Comparison of ENCODE assay signal across 17 cellular contexts in genomic region chr12:32230607-32230982, GRCh38.
DNase-seq lines count a peak whose midpoint lies in the region; ATAC-seq, FAIRE-seq and TF ChIP-seq lines count a peak whose summit lies in the region.
"Had no signal": no experiment of that assay in that cellular context is flagged by ENCODE, and none has a peak within 500 bp of the region (broad histone marks: within the 10 kb centered on the region; RNA-seq: fewer than 3 reads in every experiment).

No MANE protein-coding gene starts in this region.

- H3K4me3 Mint-ChIP-seq in type B pancreatic cell, result no peak overlapping the region
- H3K4me3 Mint-ChIP-seq: naive thymus-derived CD8-positive, alpha-beta T cell had no signal

- TF ChIP-seq POLR2A in GM12878 (IDR thresholded peaks at IDR 0.05; ENCODE audit: low read depth, low read length), result no peak

- H3K27me3 Mint-ChIP-seq in type B pancreatic cell, result no peaks in the 10 kb centered on the region
- H3K27me3 Mint-ChIP-seq: naive thymus-derived CD8-positive, alpha-beta T cell had no signal

- no peak for TF ChIP-seq RAD21 in GM12878 (IDR thresholded peaks at IDR 0.05; ENCODE audit: insufficient read depth, low read depth, low read length)

- no peak overlapping the region for H3K27ac Mint-ChIP-seq in type B pancreatic cell
- H3K27ac Mint-ChIP-seq: naive thymus-derived CD8-positive, alpha-beta T cell had no signal

- no peaks in the 10 kb centered on the region for H3K4me1 ChIP-seq in HEK293 (ENCODE audit: control insufficient read depth, insufficient read depth, low read length)
- no peaks in the 10 kb centered on the region for H3K4me1 ChIP-seq in GM12878 (ENCODE audit: control insufficient read depth, insufficient read depth, low read length)
- H3K4me1 ChIP-seq: psoas muscle had no signal

- no peak for TF ChIP-seq EP300 in GM12878 (IDR thresholded peaks at IDR 0.05; ENCODE audit: borderline replicate concordance in 1 of 2, control insufficient read depth in 1 of 2, low read depth in 2 of 2, low read length in 2 of 2)

- no peaks in the 10 kb centered on the region for H3K79me2 ChIP-seq in GM12878 (ENCODE audit: control insufficient read depth, insufficient read depth, low read length)

- WGBS in GM12878 (ENCODE audit: insufficient coverage, insufficient replicate concordance, low lambda C conversion rate, missing lambda C conversion rate), result 63% methylated on average over 4 of the region's 4 CpGs

- POLR2A ChIA-PET in HEK293 (lab: Yijun Ruan, JAX), result no interaction called here
- POLR2A ChIA-PET in GM12878 (lab: Charles Lee), result no interaction called here

- peaks cover 10% of the 10 kb centered on the region for H3K36me3 Mint-ChIP-seq in type B pancreatic cell

- H3K9ac ChIP-seq in GM12878 (ENCODE audit: control insufficient read depth, insufficient read depth, low read length), result no peak overlapping the region

- H4K20me1 ChIP-seq in GM12878 (ENCODE audit: control insufficient read depth, insufficient read depth), result no peaks in the 10 kb centered on the region

- peak; percentile 33; the same call in 1 of the 3 replicates for ATAC-seq in GM12878
- no peak for ATAC-seq in HG02610 (IDR thresholded peaks at IDR 0.05; ENCODE audit: unreplicated experiment)
- ATAC-seq: naive thymus-derived CD8-positive, alpha-beta T cell; psoas muscle had no signal

- no peaks in the 10 kb centered on the region for H3K4me1 Mint-ChIP-seq in type B pancreatic cell (ENCODE audit: unreplicated experiment)
- H3K4me1 Mint-ChIP-seq: naive thymus-derived CD8-positive, alpha-beta T cell had no signal

- BruUV-seq in GM12878 (replicated peaks; lab: Mats Ljungman, UMichigan), result no TSS peak

- SMC1A ChIA-PET in GM12878 (lab: Charles Lee; ENCODE audit: uncharacterized antibody, unreplicated experiment), result interaction anchor here (0.6 to 0.8 kb wide), 2 partner anchors 12 to 1310 kb away, joined by 3 read pairs; no protein-coding TSS in a partner anchor

- no peak overlapping the region for H3K4me2 ChIP-seq in GM12878 (ENCODE audit: control insufficient read depth, insufficient read depth)
- H3K4me2 ChIP-seq: PC-9 had no signal

- H3K9me3 Mint-ChIP-seq in type B pancreatic cell, result no peaks in the 10 kb centered on the region
- H3K9me3 Mint-ChIP-seq: naive thymus-derived CD8-positive, alpha-beta T cell had no signal

- CTCF ChIA-PET in HEK293 (lab: Yijun Ruan, JAX), result no interaction called here
- CTCF ChIA-PET in GM12878 (lab: Yijun Ruan, JAX), result no interaction called here

- no peaks in the 10 kb centered on the region for H3K27me3 ChIP-seq in GM12878 (replicated peaks in 1 of 2; ENCODE audit: control insufficient read depth in 2 of 2, insufficient read depth in 2 of 2, low read length in 1 of 2)

- RAD21 ChIA-PET in GM12878 (lab: Charles Lee; ENCODE audit: unreplicated experiment), result no interaction called here

- FAIRE-seq in GM18507 (lab: Jason Lieb, UNC) (peak; percentile 73), GM12878 (lab: Jason Lieb, UNC) (no peak)
- FAIRE-seq: GM19239 had no signal

- no peak overlapping the region for H3K27ac ChIP-seq in HEK293 (ENCODE audit: extremely low read depth, low read depth, low read length)
- H3K27ac ChIP-seq in GM12878 (ENCODE audit: control insufficient read depth, insufficient read depth), result no peak overlapping the region
- H3K27ac ChIP-seq: PC-9, psoas muscle had no signal

- no peak overlapping the region for H2AFZ ChIP-seq in GM12878 (ENCODE audit: control insufficient read depth, low read depth, low read length)
- H2AFZ ChIP-seq: PC-9 had no signal

- intact Hi-C loops in GM12878 (cut with micrococcal nuclease; ENCODE audit: unreplicated experiment), result no loop called here

- in situ Hi-C loops in GM12878 (cut with MboI), result no loop called here
- in situ Hi-C loops in ACHN (cut with HindIII; ENCODE audit: low pct_ligation_motif_present, low pct_unique_long_range_greater_than_20kb, low sequenced_read_pairs), result no loop called here

- DNase-seq in GM18507 (ENCODE audit: extremely low spot score, insufficient read length, low read depth), result no peak
- peak; percentile 64 for DNase-seq in NCI-H187 treated with DMSO at 0.1 percent for 48 hours (lab: John Stamatoyannopoulos, UW)
- no peak for DNase-seq in GM12878 (ENCODE audit: low read depth, low spot score)
- no peak for DNase-seq in stimulated activated CD4-positive, alpha-beta T cell treated with anti-CD3 and anti-CD28 coated beads, Interleukin-4, amount 100 ng/mL, for 4 hours
- DNase-seq in type B pancreatic cell (ENCODE audit: extremely low spot score, unreplicated experiment), result no peak
- no peak for DNase-seq in ACHN
- DNase-seq: activated naive CD4-positive, alpha-beta T cell treated with Interleukin-2 at 50 U/mL for 16 hours; effector CD4-positive, alpha-beta T cell; GOT3; naive thymus-derived CD8-positive, alpha-beta T cell; NCI-H2081 treated with DMSO at 0.1 percent for 48 hours; PC-9; psoas muscle; SW 1271 had no signal

- TF ChIP-seq CTCF in HEK293 (tag by site-specific recombination; IDR thresholded peaks at IDR 0.05), result no peak
- TF ChIP-seq CTCF in GM12878 (IDR thresholded peaks at IDR 0.05 in 2 of 3, conservative IDR thresholded peaks at IDR 0.05 in 1 of 3; ENCODE audit: control insufficient read depth in 2 of 3, extremely low read depth in 1 of 3, insufficient read depth in 1 of 3, low read depth in 3 of 3, low read length in 3 of 3), result no peak
- TF ChIP-seq CTCF in type B pancreatic cell (conservative IDR thresholded peaks at IDR 0.05), result no peak

- H3K4me3 ChIP-seq in HEK293 (ENCODE audit: low read depth, low read length) (no peak overlapping the region), GM12878 (no peak overlapping the region)
- H3K4me3 ChIP-seq: PC-9, psoas muscle had no signal

- peaks cover 0 to 9% of the 10 kb centered on the region in 2 experiments; a peak in 1 of 3 replicates for H3K36me3 ChIP-seq in HEK293 (ENCODE audit: control insufficient read depth in 2 of 2, insufficient read depth in 1 of 2, low read length in 2 of 2)
- no peaks in the 10 kb centered on the region for H3K36me3 ChIP-seq in GM12878 (ENCODE audit: control insufficient read depth in 2 of 2, insufficient read depth in 2 of 2, low read length in 1 of 2)

- H3K9me3 ChIP-seq in HEK293 (ENCODE audit: control insufficient read depth, insufficient read depth, low read depth, low read length) (no peaks in the 10 kb centered on the region), GM12878 (replicated peaks; ENCODE audit: control insufficient read depth, insufficient read depth, low read length) (no peaks in the 10 kb centered on the region)
- H3K9me3 ChIP-seq: psoas muscle had no signal

TF ChIP-seq in HEK293, 187 proteins besides CTCF, POLR2A, EP300 and RAD21:
- TF ChIP-seq OSR2 (tag by site-specific recombination; IDR thresholded peaks at IDR 0.05) (0 out of 2 replicates have a peak, but pooled peaks have one; percentile 9), ZNF692 (tag by site-specific recombination; IDR thresholded peaks at IDR 0.05) (no peak)

TF ChIP-seq in GM12878, 131 proteins besides CTCF, POLR2A, EP300 and RAD21:
- TF ChIP-seq MEF2B (IDR thresholded peaks at IDR 0.05; ENCODE audit: partially characterized antibody, poor library complexity, severe bottlenecking), result peak; percentile 35
- no peak for TF ChIP-seq USF2 (IDR thresholded peaks at IDR 0.05; ENCODE audit: borderline replicate concordance, low read depth, low read length)
- TF ChIP-seq ZBTB40 (IDR thresholded peaks at IDR 0.05; ENCODE audit: borderline replicate concordance), result no peak
- no peak for TF ChIP-seq MTA2 (IDR thresholded peaks at IDR 0.05; ENCODE audit: low read depth)
- TF ChIP-seq ZNF217 (IDR thresholded peaks at IDR 0.05), result no peak
